Comparison of ENCODE assay signal across 1 cellular context in genomic region chr11:95922099-95922498, GRCh38.
TF ChIP-seq lines count a peak whose summit lies in the region.

No MANE protein-coding gene starts in this region.

TF ChIP-seq in K562, 482 proteins besides CTCF, POLR2A, EP300 and RAD21 (continued from another document):
- TF ChIP-seq ZNF512 (tag; IDR thresholded peaks at IDR 0.05): no peak
- TF ChIP-seq PATZ1 (CRISPR knock-in tag; IDR thresholded peaks at IDR 0.05; ENCODE audit: borderline replicate concordance): no peak
- TF ChIP-seq ZNF696 (CRISPR knock-in tag; conservative IDR thresholded peaks at IDR 0.05): no peak
